12 cellular contexts compared by ENCODE assay signal in genomic region chr2:141399270-141399669, GRCh38.
DNase-seq lines count a peak whose midpoint lies in the region; ATAC-seq and TF ChIP-seq lines count a peak whose summit lies in the region.
"Had no signal": no experiment of that assay in that cellular context is flagged by ENCODE, and none has a peak within 500 bp of the region (broad histone marks: within the 10 kb centered on the region; RNA-seq: fewer than 3 reads in every experiment).

No MANE protein-coding gene starts in this region.

- H3K27me3 ChIP-seq in heart right ventricle (no peaks in the 10 kb centered on the region), OCI-LY1 (ENCODE audit: insufficient read depth, low read length) (no peaks in the 10 kb centered on the region), heart left ventricle (no peaks in the 10 kb centered on the region)

- H3K9me3 ChIP-seq in heart right ventricle: no peaks in the 10 kb centered on the region
- no peaks in the 10 kb centered on the region for H3K9me3 ChIP-seq in OCI-LY1 (ENCODE audit: low read length)
- no peaks in the 10 kb centered on the region for H3K9me3 ChIP-seq in heart left ventricle

- no peak overlapping the region for H3K4me2 ChIP-seq in OCI-LY1 (ENCODE audit: low read length)

- no peak for ATAC-seq in heart right ventricle
- ATAC-seq in HG03196 (IDR thresholded peaks at IDR 0.05; ENCODE audit: unreplicated experiment): no peak
- no peak for ATAC-seq in GM21381 (IDR thresholded peaks at IDR 0.05; ENCODE audit: unreplicated experiment)
- no peak for ATAC-seq in heart left ventricle
- ATAC-seq: natural killer cell had no signal

- no peaks in the 10 kb centered on the region for H3K36me3 ChIP-seq in heart right ventricle
- H3K36me3 ChIP-seq in OCI-LY1 (ENCODE audit: insufficient read depth, low read length): no peaks in the 10 kb centered on the region
- no peaks in the 10 kb centered on the region for H3K36me3 ChIP-seq in heart left ventricle
- H3K36me3 ChIP-seq: WERI-Rb-1 had no signal

- no peaks in the 10 kb centered on the region for H3K9me2 ChIP-seq in OCI-LY1 (ENCODE audit: low read depth, low read length)

- TF ChIP-seq POLR2A in heart left ventricle (IDR thresholded peaks at IDR 0.05): no peak

- H3K27ac ChIP-seq in heart right ventricle (no peak overlapping the region), OCI-LY1 (ENCODE audit: low read depth, low read length, poor library complexity, severe bottlenecking) (no peak overlapping the region), heart left ventricle (no peak overlapping the region)
- H3K27ac ChIP-seq: WERI-Rb-1 had no signal

- DNase-seq in heart right ventricle: no peak
- no peak for DNase-seq in cardiac septum (ENCODE audit: low spot score)
- peak; percentile 26 for DNase-seq in fibroblast of the aortic adventitia (ENCODE audit: low read depth)
- no peak for DNase-seq in COLO829 (ENCODE audit: low spot score)
- DNase-seq in heart left ventricle: no peak
- DNase-seq: CD4-positive, CD25-positive, alpha-beta regulatory T cell; natural killer cell; NCI-H2081 treated with DMSO at 0.1 percent for 48 hours; WERI-Rb-1 had no signal

- TF ChIP-seq CTCF in heart right ventricle (IDR thresholded peaks at IDR 0.05): peak in 6 of 9 donors; percentile 6 to 38 (median 24)
- TF ChIP-seq CTCF in OCI-LY1 (IDR thresholded peaks at IDR 0.05; ENCODE audit: low read length): peak; percentile 55
- peak; percentile 54 for TF ChIP-seq CTCF in fibroblast of the aortic adventitia (IDR thresholded peaks at IDR 0.05; ENCODE audit: insufficient read depth, low read length)
- peak in 3 of 12 donors; percentile 13 to 36 (median 14) for TF ChIP-seq CTCF in heart left ventricle (IDR thresholded peaks at IDR 0.05)

- H2AFZ ChIP-seq in OCI-LY1 (ENCODE audit: low read length): no peak overlapping the region

- H3K9ac ChIP-seq in OCI-LY1 (ENCODE audit: low read length): no peak overlapping the region

- no peaks in the 10 kb centered on the region for H4K20me1 ChIP-seq in OCI-LY1 (ENCODE audit: insufficient read depth, low read length)

- no peaks in the 10 kb centered on the region for H3F3A ChIP-seq in OCI-LY1 (ENCODE audit: insufficient read depth, low read length)

- 35 to 48% methylated on average over 1 of the region's 1 CpG for WGBS in heart right ventricle, 2 donors
- 46 to 65% (median 53%) methylated on average over 1 of the region's 1 CpG for WGBS in heart left ventricle, 4 donors

- H3K4me3 ChIP-seq in heart right ventricle (no peak overlapping the region), OCI-LY1 (ENCODE audit: low read depth, low read length, poor library complexity, severe bottlenecking) (no peak overlapping the region), fibroblast of the aortic adventitia (ENCODE audit: low read depth, low read length) (no peak overlapping the region), heart left ventricle (no peak overlapping the region)

- intact Hi-C loops in heart right ventricle (cut with DNase I) (no loop called here), cardiac septum (cut with DNase I) (no loop called here), heart left ventricle (cut with DNase I) (no loop called here)

- no peaks in the 10 kb centered on the region for H3K4me1 ChIP-seq in heart right ventricle
- H3K4me1 ChIP-seq in OCI-LY1 (ENCODE audit: insufficient read depth, low read length, severe bottlenecking): no peaks in the 10 kb centered on the region
- H3K4me1 ChIP-seq in heart left ventricle: no peaks in the 10 kb centered on the region

- H3K79me2 ChIP-seq in OCI-LY1 (ENCODE audit: insufficient read depth, low read length): no peaks in the 10 kb centered on the region
